In the genomic region with DNA sequence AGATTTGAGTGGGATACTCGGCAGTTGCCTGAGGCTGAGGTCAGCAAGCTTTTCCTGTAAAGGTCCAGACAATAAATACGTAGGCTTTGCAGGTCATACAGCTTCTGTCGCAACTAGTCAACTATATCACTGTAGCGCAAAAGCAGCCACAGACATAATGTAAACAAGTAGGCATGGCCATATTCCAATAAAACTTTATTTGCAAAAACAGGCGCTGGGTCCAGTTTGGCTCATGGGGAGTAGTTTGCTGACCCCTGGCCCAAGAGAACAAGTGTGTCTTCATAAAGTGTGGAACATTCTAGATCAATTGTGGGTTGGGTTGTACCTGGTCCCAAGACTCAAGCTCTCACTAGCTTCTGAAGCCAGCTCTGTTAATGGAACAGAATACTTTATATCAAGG, we compare ENCODE assay signal across 22 cellular contexts.
DNase-seq lines count a peak whose midpoint lies in the region; ATAC-seq, FAIRE-seq and TF ChIP-seq lines count a peak whose summit lies in the region.
"Had no signal": no experiment of that assay in that cellular context is flagged by ENCODE, and none has a peak within 500 bp of the region (broad histone marks: within the 10 kb centered on the region; RNA-seq: fewer than 3 reads in every experiment).

No MANE protein-coding gene starts in this region.

- no peak for TF ChIP-seq POLR2A in HepG2 (IDR thresholded peaks at IDR 0.05; ENCODE audit: insufficient read depth in 1 of 2, low read depth in 2 of 2, low read length in 2 of 2)
- TF ChIP-seq POLR2A in right lobe of liver (IDR thresholded peaks at IDR 0.05): no peak
- TF ChIP-seq POLR2A in vagina (IDR thresholded peaks at IDR 0.05): no peak

- no peak for FAIRE-seq in HepG2 (lab: Jason Lieb, UNC)
- FAIRE-seq in kidney (lab: Jason Lieb, UNC): no peak
- FAIRE-seq: A204.1, G401.6, GM12892, GM19239, H1 had no signal

- H3K9ac ChIP-seq in HepG2 (ENCODE audit: insufficient read depth, low read depth, low read length) (no peak overlapping the region), kidney (ENCODE audit: low read length in 2 of 2) (no peak overlapping the region)
- H3K9ac ChIP-seq: BLaER1, GM23248 had no signal

- H3K36me3 ChIP-seq in HepG2 (replicated peaks in 1 of 2; ENCODE audit: control insufficient read depth in 1 of 2, insufficient read depth in 2 of 2, low read length in 2 of 2) (no peaks in the 10 kb centered on the region), right lobe of liver (no peaks in the 10 kb centered on the region), vagina (no peaks in the 10 kb centered on the region), kidney (ENCODE audit: control insufficient read depth in 1 of 2, insufficient read depth in 2 of 2, low read length in 2 of 2) (no peaks in the 10 kb centered on the region)
- H3K36me3 ChIP-seq: BLaER1 had no signal

- H3K9me3 ChIP-seq in HepG2 (ENCODE audit: low read length) (no peaks in the 10 kb centered on the region), right lobe of liver (no peaks in the 10 kb centered on the region), vagina (no peaks in the 10 kb centered on the region), kidney (ENCODE audit: control insufficient read depth in 1 of 2, low read length in 2 of 2) (no peaks in the 10 kb centered on the region)
- H3K9me3 ChIP-seq: Caco-2 had no signal

- H3K4me1 ChIP-seq in HepG2 (ENCODE audit: insufficient read depth, low read length): no peaks in the 10 kb centered on the region
- H3K4me1 ChIP-seq in right lobe of liver: no peaks in the 10 kb centered on the region
- no peaks in the 10 kb centered on the region for H3K4me1 ChIP-seq in vagina
- H3K4me1 ChIP-seq in kidney (ENCODE audit: control insufficient read depth in 1 of 2, insufficient read depth in 1 of 2, low read depth in 1 of 2, low read length in 2 of 2): no peaks in the 10 kb centered on the region
- H3K4me1 ChIP-seq: BLaER1, Caco-2 had no signal

- no peak for TF ChIP-seq EP300 in HepG2 (IDR thresholded peaks at IDR 0.05; ENCODE audit: low read depth in 2 of 2, low read length in 2 of 2)
- no peak for TF ChIP-seq EP300 in HepG2 (CRISPR knock-in tag; IDR thresholded peaks at IDR 0.05; ENCODE audit: borderline replicate concordance)

- H3K79me2 ChIP-seq in HepG2 (ENCODE audit: insufficient read depth, low read length): no peaks in the 10 kb centered on the region

- H3K4me3 ChIP-seq in HepG2 (replicated peaks in 1 of 3; ENCODE audit: insufficient read depth in 1 of 3, low read depth in 2 of 3, low read length in 3 of 3): no peak overlapping the region
- no peak overlapping the region for H3K4me3 ChIP-seq in right lobe of liver
- H3K4me3 ChIP-seq in vagina: no peak overlapping the region
- no peak overlapping the region for H3K4me3 ChIP-seq in kidney (ENCODE audit: low read length in 2 of 2)
- H3K4me3 ChIP-seq: BLaER1, GM23248 had no signal

- no peak overlapping the region for H3K4me2 ChIP-seq in HepG2 (ENCODE audit: low read depth, low read length)
- H3K4me2 ChIP-seq: BLaER1 had no signal

- CTCF ChIA-PET in HepG2 (lab: Yijun Ruan, JAX; ENCODE audit: low intra/inter-chr PET ratio, low total read pairs): no interaction called here

- TF ChIP-seq RAD21 in HepG2 (CRISPR knock-in tag; IDR thresholded peaks at IDR 0.05): no peak

- H3K27ac ChIP-seq in HepG2 (ENCODE audit: extremely low read length, insufficient read depth, low read length) (no peak overlapping the region), right lobe of liver (no peak overlapping the region), vagina (no peak overlapping the region), kidney (ENCODE audit: low read depth in 2 of 2, low read length in 2 of 2) (no peak overlapping the region)
- H3K27ac ChIP-seq: 22Rv1, BLaER1, C4-2B, GM23248 had no signal

- 39% methylated on average over 5 of the region's 5 CpGs for WGBS in HepG2 (ENCODE audit: low lambda C conversion rate)
- 66% methylated on average over 5 of the region's 5 CpGs for WGBS in right lobe of liver (ENCODE audit: insufficient coverage, low coverage, low lambda C conversion rate, missing lambda C conversion rate)

- no peak for DNase-seq in HepG2 (ENCODE audit: low spot score)
- DNase-seq in right lobe of liver: no peak
- DNase-seq in islet precursor cell: peak; percentile 29
- DNase-seq in vagina (ENCODE audit: extremely low spot score in 2 of 2): peak; percentile 22 to 27
- no peak for DNase-seq in kidney
- no peak for DNase-seq in KBM-7
- DNase-seq: Caco-2; CD4-positive, CD25-positive, alpha-beta regulatory T cell; CD8-positive, alpha-beta T cell; DMS153; DND-41; GM23248; H7; HCEC 1CT had no signal

- H4K20me1 ChIP-seq in HepG2 (ENCODE audit: insufficient read depth, low read length): no peaks in the 10 kb centered on the region
- H4K20me1 ChIP-seq: BLaER1 had no signal

- in situ Hi-C loops in HepG2 (cut with HindIII; ENCODE audit: extremely low pct_ligation_motif_present, low pct_unique_long_range_greater_than_20kb) (no loop called here), KBM-7 (cut with MboI; ENCODE audit: low pct_unique_long_range_greater_than_20kb, low sequenced_read_pairs) (no loop called here)

- intact Hi-C loops in HepG2 (cut with micrococcal nuclease; ENCODE audit: unreplicated experiment) (no loop called here), right lobe of liver (cut with DNase I) (no loop called here), vagina (cut with DNase I) (no loop called here), kidney (cut with DNase I) (no loop called here)

- no peak overlapping the region for H2AFZ ChIP-seq in HepG2 (ENCODE audit: low read length)
- H2AFZ ChIP-seq: GM23248 had no signal

- TF ChIP-seq CTCF in HepG2 (CRISPR knock-in tag; IDR thresholded peaks at IDR 0.05) (no peak), right lobe of liver (IDR thresholded peaks at IDR 0.05) (no peak), vagina (IDR thresholded peaks at IDR 0.05) (no peak), kidney (IDR thresholded peaks at IDR 0.05; ENCODE audit: borderline replicate concordance, extremely low read depth, insufficient read depth) (no peak)

- no peaks in the 10 kb centered on the region; a peak in 1 of 5 replicates for H3K27me3 ChIP-seq in HepG2 (ENCODE audit: control insufficient read depth in 1 of 2, insufficient read depth in 2 of 2, low read length in 2 of 2)
- no peaks in the 10 kb centered on the region for H3K27me3 ChIP-seq in right lobe of liver
- H3K27me3 ChIP-seq in vagina: no peaks in the 10 kb centered on the region
- H3K27me3 ChIP-seq: BLaER1 had no signal

- no peak for ATAC-seq in HepG2
- ATAC-seq in right lobe of liver: no peak
- ATAC-seq: CD8-positive, alpha-beta T cell had no signal

- POLR2A ChIA-PET in HepG2 (lab: Yijun Ruan, JAX): no interaction called here

- BruUV-seq in HepG2 (replicated peaks; lab: Mats Ljungman, UMichigan): no TSS peak

TF ChIP-seq in HepG2, 621 proteins besides CTCF, POLR2A, EP300 and RAD21 (continues in another document):
- no peak for TF ChIP-seq THYN1 (CRISPR knock-in tag; IDR thresholded peaks at IDR 0.05; ENCODE audit: borderline replicate concordance, low read depth)

Comparison
In these comparisons a context has a peak if more than half of its experiments do, and no peak if none do; other contexts are left out.
1. DNase-seq: peak in islet precursor cell (single experiment) and vagina (2 of 2); none in HepG2 (single experiment), right lobe of liver (0 of 3), kidney (single experiment) and KBM-7 (single experiment).